In genomic region chr3:197829397-197830045, GRCh38 we compare ENCODE assay signal across 23 cellular contexts.
"Had no signal": no experiment of that assay in that cellular context is flagged by ENCODE, and none has a peak within 500 bp of the region (broad histone marks: within the 10 kb centered on the region; RNA-seq: fewer than 3 reads in every experiment).

No MANE protein-coding gene starts in this region.

- FAIRE-seq: keratinocyte had no signal

- DNase-seq: cortex of kidney; effector memory CD8-positive, alpha-beta T cell; erythroblast; esophagus squamous epithelium; foreskin melanocyte; hypothalamus; immature natural killer cell; naive B cell; psoas muscle; right cardiac atrium; sigmoid colon; spleen; stimulated activated CD4-positive, alpha-beta T cell treated with anti-CD3 and anti-CD28 coated beads, Interleukin-4, amount 100 ng/mL, for 4 hours; stimulated activated naive B cell treated with anti-CD40 and anti-IgM and Interleukin-4, amounts not matched to agents 10 μg/mL and 1 μg/mL and 100 μg/mL, for 72 hours had no signal

- H3K9me3 ChIP-seq: esophagus squamous epithelium, neutrophil, psoas muscle, sigmoid colon, spleen, thoracic aorta, tibial nerve, vagina had no signal

- H3K4me1 ChIP-seq: parathyroid adenoma, psoas muscle had no signal

- H3K4me3 ChIP-seq: esophagus squamous epithelium, lung, psoas muscle, sigmoid colon, spleen, thoracic aorta, tibial nerve, vagina had no signal

- H2AFZ ChIP-seq: parathyroid adenoma had no signal

- H3K27me3 ChIP-seq: esophagus squamous epithelium, neutrophil, sigmoid colon, spleen, tibial nerve, vagina had no signal

- H3K79me2 ChIP-seq: parathyroid adenoma had no signal

- ATAC-seq: effector memory CD8-positive, alpha-beta T cell; left lobe of liver; natural killer cell treated with Interleukin-12 subunit alpha and Interleukin-12 subunit beta and Interleukin-15 and Interleukin-18, amount 100 ng/mL, for 72 hours; psoas muscle; right cardiac atrium; stimulated activated naive B cell treated with anti-CD40 and anti-IgM and Interleukin-4, amounts not matched to agents 10 μg/mL and 1 μg/mL and 100 μg/mL, for 72 hours had no signal

- H3K27ac ChIP-seq: esophagus squamous epithelium, neutrophil, parathyroid adenoma, psoas muscle, sigmoid colon, spleen, thoracic aorta, tibial nerve, vagina had no signal
